Comparison of ENCODE assay signal across 10 cellular contexts in genomic region chr5:88813805-88814584, GRCh38.
A peak's percentile ranks its signal among the peaks of the same experiment; 100 is the strongest.
DNase-seq lines count a peak whose midpoint lies in the region; ATAC-seq and TF ChIP-seq lines count a peak whose summit lies in the region.
"Had no signal": no experiment of that assay in that cellular context is flagged by ENCODE, and none has a peak within 500 bp of the region (broad histone marks: within the 10 kb centered on the region; RNA-seq: fewer than 3 reads in every experiment).

No MANE protein-coding gene starts in this region.

- H3K4me3 ChIP-seq in esophagus muscularis mucosa (no peak overlapping the region), rectal smooth muscle tissue (ENCODE audit: low read length) (no peak overlapping the region), transverse colon (no peak overlapping the region)

- TF ChIP-seq POLR2A in esophagus muscularis mucosa (IDR thresholded peaks at IDR 0.05; ENCODE audit: low read depth) = no peak
- no peak for TF ChIP-seq POLR2A in transverse colon (IDR thresholded peaks at IDR 0.05)

- H3K36me3 ChIP-seq in esophagus muscularis mucosa (peaks cover 0 to 3% (median 0%) of the 10 kb centered on the region in 4 donors), rectal smooth muscle tissue (ENCODE audit: control insufficient read depth, insufficient read depth, low read length) (no peaks in the 10 kb centered on the region), transverse colon (no peaks in the 10 kb centered on the region)

- TF ChIP-seq CTCF in esophagus muscularis mucosa (IDR thresholded peaks at IDR 0.05) = no peak
- TF ChIP-seq CTCF in transverse colon (IDR thresholded peaks at IDR 0.05) = no peak

- DNase-seq in NCI-H524 treated with DMSO at 0.1 percent for 48 hours (lab: John Stamatoyannopoulos, UW) = peak; percentile 34
- DNase-seq in esophagus muscularis mucosa (ENCODE audit: extremely low spot score) = no peak
- DNase-seq in T-helper 1 cell = no peak
- no peak for DNase-seq in HT-29 (ENCODE audit: low spot score)
- no peak for DNase-seq in NCI-H146 (lab: John Stamatoyannopoulos, UW)
- DNase-seq in transverse colon = no peak
- DNase-seq: Calu3; effector memory CD8-positive, alpha-beta T cell had no signal

- intact Hi-C loops in esophagus muscularis mucosa (cut with DNase I) (no loop called here), transverse colon (cut with DNase I; ENCODE audit: low total_unique reads) (no loop called here)

- WGBS in esophagus muscularis mucosa = 75% methylated on average over 17 of the region's 17 CpGs
- WGBS in transverse colon (ENCODE audit: low coverage in 1 of 2), 2 donors = 85 to 88% methylated on average over 10 to 17 of the region's 17 CpGs

- TF ChIP-seq EP300 in esophagus muscularis mucosa (IDR thresholded peaks at IDR 0.05) = no peak
- no peak for TF ChIP-seq EP300 in transverse colon (IDR thresholded peaks at IDR 0.05; ENCODE audit: low read depth)

- H3K4me1 ChIP-seq in esophagus muscularis mucosa (peaks cover 0 to 31% (median 13%) of the 10 kb centered on the region in 4 donors), rectal smooth muscle tissue (ENCODE audit: control insufficient read depth, insufficient read depth, low read length) (no peaks in the 10 kb centered on the region), transverse colon (peaks cover 0 to 2% (median 0%) of the 10 kb centered on the region in 4 donors)

- H3K27ac ChIP-seq in esophagus muscularis mucosa (replicated peaks in 1 of 4) (peak overlapping the region; percentile 4 to 47 (median 27)), rectal smooth muscle tissue (ENCODE audit: low read depth, low read length) (peak overlapping the region; percentile 48), transverse colon (peak overlapping the region in 1 of 4 donors; percentile 34)

- ATAC-seq in GM21619 (IDR thresholded peaks at IDR 0.05; ENCODE audit: unreplicated experiment) = peak; percentile 41
- ATAC-seq: effector memory CD8-positive, alpha-beta T cell had no signal

- no peak overlapping the region for H3K9ac ChIP-seq in rectal smooth muscle tissue (ENCODE audit: low read length)

- no peaks in the 10 kb centered on the region for H3K9me3 ChIP-seq in esophagus muscularis mucosa
- H3K9me3 ChIP-seq in transverse colon = no peaks in the 10 kb centered on the region

- in situ Hi-C loops in transverse colon (cut with MboI; ENCODE audit: low pct_ligation_motif_present in 1 of 4, low pct_unique_long_range_greater_than_20kb in 1 of 4, low sequenced_read_pairs in 3 of 4) = no loop called here

- H3K27me3 ChIP-seq in esophagus muscularis mucosa = no peaks in the 10 kb centered on the region
- no peaks in the 10 kb centered on the region for H3K27me3 ChIP-seq in rectal smooth muscle tissue (ENCODE audit: control insufficient read depth, insufficient read depth, low read length)
- H3K27me3 ChIP-seq in transverse colon = no peaks in the 10 kb centered on the region
